Comparison of ENCODE assay signal across 17 cellular contexts in genomic region chr11:76062733-76063132, GRCh38.
DNase-seq lines count a peak whose midpoint lies in the region; ATAC-seq and TF ChIP-seq lines count a peak whose summit lies in the region.
"Had no signal": no experiment of that assay in that cellular context is flagged by ENCODE, and none has a peak within 500 bp of the region (broad histone marks: within the 10 kb centered on the region; RNA-seq: fewer than 3 reads in every experiment).

No MANE protein-coding gene starts in this region.

- peaks cover 18% of the 10 kb centered on the region for H3K36me3 ChIP-seq in right atrium auricular region
- H3K36me3 ChIP-seq: cardiac muscle cell had no signal

- no peak for TF ChIP-seq CTCF in right atrium auricular region (IDR thresholded peaks at IDR 0.05)

- H3K27me3 ChIP-seq in right atrium auricular region: no peaks in the 10 kb centered on the region
- H3K27me3 ChIP-seq: cardiac muscle cell, testis had no signal

- DNase-seq in Right ventricle myocardium superior (no peak), right atrium auricular region (ENCODE audit: low spot score) (no peak), SK-N-DZ (ENCODE audit: low spot score) (no peak), NCI-H774 (lab: John Stamatoyannopoulos, UW) (no peak), NCI-H187 (lab: John Stamatoyannopoulos, UW) (no peak)
- DNase-seq in stimulated activated naive B cell treated with anti-CD40 and anti-IgM and Interleukin-4, amounts not matched to agents 10 μg/mL and 1 μg/mL and 100 μg/mL, for 72 hours: no peak
- DNase-seq: activated CD4-positive, alpha-beta T cell treated with anti-CD3 and anti-CD28 coated beads, Interleukin-2, amount 50 U/mL, for 4 hours; activated naive CD4-positive, alpha-beta T cell treated with anti-CD3 and anti-CD28 coated beads, Interleukin-2, amount 10 ng/mL, durations not matched to agents 7 days and 5 days; erythroblast; HFFc6; KBM-7; NCI-H1930; testis had no signal

- H3K4me1 ChIP-seq in right atrium auricular region: no peaks in the 10 kb centered on the region
- H3K4me1 ChIP-seq: testis had no signal

- H3K4me1 Mint-ChIP-seq in stimulated activated naive B cell treated with anti-CD40 and anti-IgM and Interleukin-4, amounts not matched to agents 10 μg/mL and 1 μg/mL and 100 μg/mL, for 72 hours: peaks cover 16 to 25% of the 10 kb centered on the region in 2 donors
- H3K4me1 Mint-ChIP-seq: activated naive CD4-positive, alpha-beta T cell treated with anti-CD3 and anti-CD28 coated beads, Interleukin-2, amount 10 ng/mL, durations not matched to agents 7 days and 5 days had no signal

- H3K9me3 ChIP-seq in right atrium auricular region: no peaks in the 10 kb centered on the region
- H3K9me3 ChIP-seq: testis had no signal

- no peak overlapping the region for H3K27ac Mint-ChIP-seq in stimulated activated naive B cell treated with anti-CD40 and anti-IgM and Interleukin-4, amounts not matched to agents 10 μg/mL and 1 μg/mL and 100 μg/mL, for 72 hours
- H3K27ac Mint-ChIP-seq: activated naive CD4-positive, alpha-beta T cell treated with anti-CD3 and anti-CD28 coated beads, Interleukin-2, amount 10 ng/mL, durations not matched to agents 7 days and 5 days; HFFc6; T-helper 1 cell treated with Interleukin-12 subunit alpha and Interleukin-12 subunit beta and Interleukin-4 antibody, amounts not matched to agents 30 μg/mL and 1 μg/mL, for 36 hours had no signal

- intact Hi-C loops in Right ventricle myocardium superior (cut with DNase I): no loop called here

- peak; percentile 75 for ATAC-seq in Right ventricle myocardium superior (ENCODE audit: poor library complexity)
- ATAC-seq in GM21528 (IDR thresholded peaks at IDR 0.05; ENCODE audit: low FRiP score, unreplicated experiment): peak; percentile 95
- peak; percentile 99 for ATAC-seq in HG03064 (IDR thresholded peaks at IDR 0.05; ENCODE audit: low read depth, unreplicated experiment)
- ATAC-seq in stimulated activated naive B cell treated with anti-CD40 and anti-IgM and Interleukin-4, amounts not matched to agents 10 μg/mL and 1 μg/mL and 100 μg/mL, for 72 hours (replicated peaks): peak; percentile 33 to 39

- no peaks in the 10 kb centered on the region for H3K27me3 Mint-ChIP-seq in stimulated activated naive B cell treated with anti-CD40 and anti-IgM and Interleukin-4, amounts not matched to agents 10 μg/mL and 1 μg/mL and 100 μg/mL, for 72 hours
- H3K27me3 Mint-ChIP-seq: activated naive CD4-positive, alpha-beta T cell treated with anti-CD3 and anti-CD28 coated beads, Interleukin-2, amount 10 ng/mL, durations not matched to agents 7 days and 5 days had no signal

- H3K4me3 ChIP-seq in right atrium auricular region: no peak overlapping the region
- H3K4me3 ChIP-seq: cardiac muscle cell, testis had no signal

- H3K36me3 Mint-ChIP-seq in stimulated activated naive B cell treated with anti-CD40 and anti-IgM and Interleukin-4, amounts not matched to agents 10 μg/mL and 1 μg/mL and 100 μg/mL, for 72 hours: peaks cover 36 to 51% of the 10 kb centered on the region in 2 donors

- H3K9me3 Mint-ChIP-seq in stimulated activated naive B cell treated with anti-CD40 and anti-IgM and Interleukin-4, amounts not matched to agents 10 μg/mL and 1 μg/mL and 100 μg/mL, for 72 hours: peaks cover 0 to 1% of the 10 kb centered on the region in 2 donors
- H3K9me3 Mint-ChIP-seq: activated naive CD4-positive, alpha-beta T cell treated with anti-CD3 and anti-CD28 coated beads, Interleukin-2, amount 10 ng/mL, durations not matched to agents 7 days and 5 days; HFFc6; T-helper 1 cell treated with Interleukin-12 subunit alpha and Interleukin-12 subunit beta and Interleukin-4 antibody, amounts not matched to agents 30 μg/mL and 1 μg/mL, for 36 hours had no signal

- no peak overlapping the region for H3K27ac ChIP-seq in right atrium auricular region
- H3K27ac ChIP-seq: cardiac muscle cell, testis had no signal

- H3K4me3 Mint-ChIP-seq in stimulated activated naive B cell treated with anti-CD40 and anti-IgM and Interleukin-4, amounts not matched to agents 10 μg/mL and 1 μg/mL and 100 μg/mL, for 72 hours: no peak overlapping the region
- H3K4me3 Mint-ChIP-seq: activated naive CD4-positive, alpha-beta T cell treated with anti-CD3 and anti-CD28 coated beads, Interleukin-2, amount 10 ng/mL, durations not matched to agents 7 days and 5 days; HFFc6; T-helper 1 cell treated with Interleukin-12 subunit alpha and Interleukin-12 subunit beta and Interleukin-4 antibody, amounts not matched to agents 30 μg/mL and 1 μg/mL, for 36 hours had no signal

Comparison
In these comparisons a context has a peak if more than half of its experiments do, and no peak if none do; other contexts are left out.
1. ATAC-seq: peak in every context shown above with its lines; median percentile 99 in HG03064; 95 in GM21528; 75 in Right ventricle myocardium superior; 36 in stimulated activated naive B cell treated with anti-CD40 and anti-IgM and Interleukin-4, amounts not matched to agents 10 μg/mL and 1 μg/mL and 100 μg/mL, for 72 hours.